In the genomic region with DNA sequence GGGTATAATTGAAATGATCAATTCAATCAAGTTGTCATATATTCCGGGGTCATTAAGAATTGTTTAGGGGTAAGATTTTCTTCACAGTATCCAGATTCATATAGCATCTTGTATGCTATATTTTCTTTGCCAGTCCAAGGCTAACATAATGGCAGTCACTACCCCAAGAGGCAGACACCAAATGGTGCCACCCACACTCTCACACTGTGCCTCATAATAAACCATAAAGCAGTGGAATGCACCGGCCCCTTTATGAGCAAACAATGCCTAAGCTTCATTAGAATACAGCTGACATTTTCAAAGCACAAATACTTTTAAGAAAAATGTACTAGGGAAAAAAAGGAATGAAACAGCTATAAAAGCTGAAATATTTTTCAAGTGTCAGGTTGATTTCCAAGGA, we compare ENCODE assay signal across 8 cellular contexts.
DNase-seq lines count a peak whose midpoint lies in the region; ATAC-seq and TF ChIP-seq lines count a peak whose summit lies in the region.

No MANE protein-coding gene starts in this region.

- no peaks in the 10 kb centered on the region for H3K36me3 ChIP-seq in psoas muscle (ENCODE audit: insufficient read depth in 1 of 2, low read depth in 1 of 2)

- H3K27me3 Mint-ChIP-seq in glutamatergic neuron (ENCODE audit: unreplicated experiment): peaks cover 2% of the 10 kb centered on the region

- no peaks in the 10 kb centered on the region for H3K27me3 ChIP-seq in psoas muscle (ENCODE audit: insufficient read depth in 3 of 3, low read length in 2 of 3)

- H3K4me3 Mint-ChIP-seq in glutamatergic neuron (ENCODE audit: unreplicated experiment): peak overlapping the region; percentile 85

- no peaks in the 10 kb centered on the region for H3K9me3 Mint-ChIP-seq in glutamatergic neuron (ENCODE audit: unreplicated experiment)

- TF ChIP-seq CTCF in glutamatergic neuron (IDR thresholded peaks at IDR 0.05; ENCODE audit: partially characterized antibody, unreplicated experiment) (no peak), psoas muscle (IDR thresholded peaks at IDR 0.05) (no peak)

- peak overlapping the region; percentile 26 for H3K27ac Mint-ChIP-seq in glutamatergic neuron (ENCODE audit: unreplicated experiment)

- no peaks in the 10 kb centered on the region for H3K9me3 ChIP-seq in psoas muscle

- no peaks in the 10 kb centered on the region for H3K36me3 Mint-ChIP-seq in glutamatergic neuron (ENCODE audit: unreplicated experiment)

- WGBS in psoas muscle, 3 donors: 0 to 2% (median 1%) methylated on average over 2 of the region's 2 CpGs

- peaks cover 18% of the 10 kb centered on the region for H3K4me1 Mint-ChIP-seq in glutamatergic neuron (ENCODE audit: low read depth, unreplicated experiment)

- peak overlapping the region; percentile 59 for H3K27ac ChIP-seq in psoas muscle

- ATAC-seq in GM21515 (IDR thresholded peaks at IDR 0.05; ENCODE audit: unreplicated experiment) (peak; percentile 41), psoas muscle (peak in 3 of 4 donors; percentile 68 to 79 (median 77)), GM21529 (IDR thresholded peaks at IDR 0.05; ENCODE audit: unreplicated experiment) (no peak), GM18519 (IDR thresholded peaks at IDR 0.05; ENCODE audit: low FRiP score, unreplicated experiment) (no peak)

- peaks cover 22% of the 10 kb centered on the region for H3K4me1 ChIP-seq in psoas muscle

- intact Hi-C loops in psoas muscle (cut with DNase I): no loop called here

- peak overlapping the region; percentile 63 for H3K4me3 ChIP-seq in psoas muscle

- DNase-seq in Daoy (ENCODE audit: low read depth) (peak; percentile 48), LoVo (ENCODE audit: low spot score) (peak; percentile 35), glutamatergic neuron (no peak), psoas muscle (no peak)
- peak; percentile 18 to 31 for DNase-seq in activated CD4-positive, alpha-beta T cell treated with anti-CD3 and anti-CD28 coated beads, Interleukin-2, amount 50 U/mL, for 48 hours

Comparison
In these comparisons a context has a peak if more than half of its experiments do, and no peak if none do; other contexts are left out.
1. DNase-seq: peak in Daoy (single experiment), LoVo (single experiment) and activated CD4-positive, alpha-beta T cell treated with anti-CD3 and anti-CD28 coated beads, Interleukin-2, amount 50 U/mL, for 48 hours (2 of 2); none in glutamatergic neuron (single experiment) and psoas muscle (0 of 2).
2. ATAC-seq: peak in GM21515 (single experiment) and psoas muscle (3 of 4); none in GM21529 (single experiment) and GM18519 (single experiment).